Comparison of ENCODE assay signal across 11 cellular contexts in genomic region chr12:122394626-122395194, GRCh38. TPM values are rescaled to one million over a fixed set of nuclear protein-coding genes. Genes with fewer than 3 reads are reported as not detected.
DNase-seq lines count a peak whose midpoint lies in the region; ATAC-seq, FAIRE-seq and TF ChIP-seq lines count a peak whose summit lies in the region.
"Had no signal": no experiment of that assay in that cellular context is flagged by ENCODE, and none has a peak within 500 bp of the region (broad histone marks: within the 10 kb centered on the region; RNA-seq: fewer than 3 reads in every experiment).

No MANE protein-coding gene starts in this region.

- no peak overlapping the region for H2BK120ac ChIP-seq in mesenchymal stem cell (ENCODE audit: low read depth, low read length)

- H3K4me3 ChIP-seq in endothelial cell of umbilical vein (replicated peaks in 1 of 3; ENCODE audit: insufficient read depth in 1 of 3, low read depth in 1 of 3, low read length in 3 of 3) (no peak overlapping the region), mesenchymal stem cell (ENCODE audit: insufficient read depth in 1 of 2, low read depth in 1 of 2, low read length in 2 of 2) (peak overlapping the region in 1 of 2 experiments; percentile 65), thyroid gland (replicated peaks in 1 of 3) (no peak overlapping the region)

- H2AFZ ChIP-seq in endothelial cell of umbilical vein (ENCODE audit: low read depth, low read length) (no peak overlapping the region), mesenchymal stem cell (ENCODE audit: low read depth, low read length) (no peak overlapping the region)

- ATAC-seq in activated CD4-positive, alpha-beta T cell treated with anti-CD3 and anti-CD28 coated beads for 36 hours = no peak
- ATAC-seq in HG03432 (IDR thresholded peaks at IDR 0.05; ENCODE audit: unreplicated experiment) = no peak
- ATAC-seq in HG03159 (IDR thresholded peaks at IDR 0.05; ENCODE audit: unreplicated experiment) = no peak

- H3K9ac ChIP-seq in endothelial cell of umbilical vein (replicated peaks; ENCODE audit: extremely low read depth, insufficient read depth, low read length) (no peak overlapping the region), mesenchymal stem cell (ENCODE audit: low read length) (peak overlapping the region; percentile 93)

- H3K36me3 Mint-ChIP-seq in activated CD4-positive, alpha-beta T cell treated with anti-CD3 and anti-CD28 coated beads for 36 hours (ENCODE audit: low read depth) = peaks cover 8% of the 10 kb centered on the region
- H3K36me3 Mint-ChIP-seq in activated CD4-positive, alpha-beta T cell treated with anti-CD3 and anti-CD28 coated beads, Interleukin-2, amount 10 ng/mL, durations not matched to agents 7 days and 5 days (ENCODE audit: low read depth) = peaks cover 9% of the 10 kb centered on the region

- no peak overlapping the region for H4K8ac ChIP-seq in mesenchymal stem cell (ENCODE audit: low read length)

- H3K4me1 ChIP-seq in endothelial cell of umbilical vein (ENCODE audit: control insufficient read depth, extremely low read depth, insufficient read depth, low read length) (peaks cover 12% of the 10 kb centered on the region), mesenchymal stem cell (ENCODE audit: control insufficient read depth, insufficient read depth, low read depth, low read length) (peaks cover 1% of the 10 kb centered on the region), thyroid gland (peaks cover 5 to 31% of the 10 kb centered on the region in 2 donors)

- no peak overlapping the region for H3K23ac ChIP-seq in mesenchymal stem cell (ENCODE audit: low read length in 2 of 2)

- H4K91ac ChIP-seq in mesenchymal stem cell (ENCODE audit: low read length) = no peak overlapping the region

- TF ChIP-seq POLR2A in endothelial cell of umbilical vein (IDR thresholded peaks at IDR 0.05; ENCODE audit: low read depth, low read length) = no peak
- TF ChIP-seq POLR2A in thyroid gland (IDR thresholded peaks at IDR 0.05) = no peak

- no peak for TF ChIP-seq CTCF in endothelial cell of umbilical vein (IDR thresholded peaks at IDR 0.05; ENCODE audit: extremely low read depth in 1 of 2, insufficient read depth in 1 of 2, low read depth in 1 of 2, low read length in 2 of 2)
- TF ChIP-seq CTCF in thyroid gland (IDR thresholded peaks at IDR 0.05) = no peak

- DNase-seq in activated CD4-positive, alpha-beta T cell treated with anti-CD3 and anti-CD28 coated beads for 36 hours = no peak
- no peak for DNase-seq in activated CD4-positive, alpha-beta T cell treated with anti-CD3 and anti-CD28 coated beads, Interleukin-2, amount 10 ng/mL, durations not matched to agents 7 days and 5 days
- DNase-seq in endothelial cell of umbilical vein (ENCODE audit: low read depth, low spot score) (no peak), mesenchymal stem cell (no peak), thyroid gland (no peak), Ammon's horn (ENCODE audit: low spot score) (no peak)
- DNase-seq: DMS 273 treated with DMSO at 0.1 percent for 48 hours, midbrain, NCI-H1048 had no signal

- peak; percentile 33 for FAIRE-seq in endothelial cell of umbilical vein (lab: Jason Lieb, UNC)

- H3K36me3 ChIP-seq in endothelial cell of umbilical vein (ENCODE audit: control insufficient read depth in 2 of 2, extremely low read depth in 1 of 2, insufficient read depth in 2 of 2, low read length in 2 of 2) (no peaks in the 10 kb centered on the region), mesenchymal stem cell (ENCODE audit: control insufficient read depth in 1 of 2, insufficient read depth in 2 of 2, low read depth in 1 of 2, low read length in 2 of 2) (peaks cover 3 to 5% of the 10 kb centered on the region in 2 experiments), thyroid gland (no peaks in the 10 kb centered on the region)

- dilution Hi-C loops in endothelial cell of umbilical vein (cut with MboI; ENCODE audit: extremely low pct_ligation_motif_present, low sequenced_read_pairs) = no loop called here

- no peak overlapping the region for H2BK12ac ChIP-seq in mesenchymal stem cell (ENCODE audit: low read length in 2 of 2)

- 98% methylated on average over 13 of the region's 15 CpGs for WGBS in mesenchymal stem cell
- 88 to 91% methylated on average over 14 of the region's 15 CpGs for WGBS in thyroid gland, 2 donors

- no peak overlapping the region for H2AK5ac ChIP-seq in mesenchymal stem cell (ENCODE audit: low read length, severe bottlenecking)

- intact Hi-C loops in activated CD4-positive, alpha-beta T cell treated with anti-CD3 and anti-CD28 coated beads for 36 hours (cut with DNase I, micrococcal nuclease) = loop anchor here in 1 of 2 experiments (10.0 kb wide), 1 partner anchor 360 kb away; the partner anchor contains the start of gene DENR
- intact Hi-C loops in endothelial cell of umbilical vein (cut with micrococcal nuclease) = no loop called here
- intact Hi-C loops in thyroid gland (cut with DNase I) = loop anchor here (5.0 kb wide), 1 partner anchor 78 kb away; no protein-coding TSS in a partner anchor

- POLR2A ChIA-PET in activated CD4-positive, alpha-beta T cell treated with anti-CD3 and anti-CD28 coated beads for 36 hours (lab: Charles Lee) = no interaction called here
- POLR2A ChIA-PET in activated CD4-positive, alpha-beta T cell treated with anti-CD3 and anti-CD28 coated beads, Interleukin-2, amount 10 ng/mL, durations not matched to agents 7 days and 5 days (lab: Charles Lee) = interaction anchor here (0.6 kb wide), 1 partner anchor 500 kb away, joined by 4 read pairs; no protein-coding TSS in a partner anchor
- POLR2A ChIA-PET in endothelial cell of umbilical vein (lab: Charles Lee) = no interaction called here

- peaks cover 27% of the 10 kb centered on the region for H3K4me1 Mint-ChIP-seq in activated CD4-positive, alpha-beta T cell treated with anti-CD3 and anti-CD28 coated beads for 36 hours
- peaks cover 36% of the 10 kb centered on the region for H3K4me1 Mint-ChIP-seq in activated CD4-positive, alpha-beta T cell treated with anti-CD3 and anti-CD28 coated beads, Interleukin-2, amount 10 ng/mL, durations not matched to agents 7 days and 5 days

- H3K9me3 Mint-ChIP-seq in activated CD4-positive, alpha-beta T cell treated with anti-CD3 and anti-CD28 coated beads for 36 hours (ENCODE audit: low read depth) = no peaks in the 10 kb centered on the region
- no peaks in the 10 kb centered on the region for H3K9me3 Mint-ChIP-seq in activated CD4-positive, alpha-beta T cell treated with anti-CD3 and anti-CD28 coated beads, Interleukin-2, amount 10 ng/mL, durations not matched to agents 7 days and 5 days

- H3K4ac ChIP-seq in mesenchymal stem cell (ENCODE audit: low read depth in 1 of 2, low read length in 2 of 2) = no peak overlapping the region

- peak overlapping the region; percentile 11 for H3K27ac Mint-ChIP-seq in activated CD4-positive, alpha-beta T cell treated with anti-CD3 and anti-CD28 coated beads for 36 hours
- no peak overlapping the region for H3K27ac Mint-ChIP-seq in activated CD4-positive, alpha-beta T cell treated with anti-CD3 and anti-CD28 coated beads, Interleukin-2, amount 10 ng/mL, durations not matched to agents 7 days and 5 days

- no peak overlapping the region for H2BK15ac ChIP-seq in mesenchymal stem cell (ENCODE audit: low read depth, poor library complexity, severe bottlenecking)

- H3K27me3 ChIP-seq in endothelial cell of umbilical vein (ENCODE audit: control insufficient read depth in 2 of 2, insufficient read depth in 2 of 2, low read length in 2 of 2) = no peaks in the 10 kb centered on the region
- no peaks in the 10 kb centered on the region for H3K27me3 ChIP-seq in mesenchymal stem cell (ENCODE audit: control insufficient read depth in 1 of 2, insufficient read depth in 1 of 2, low read length in 2 of 2)
- H3K27me3 ChIP-seq in thyroid gland = no peaks in the 10 kb centered on the region

- H3K14ac ChIP-seq in mesenchymal stem cell (ENCODE audit: low read length in 2 of 2) = no peak overlapping the region

- CTCF ChIA-PET in activated CD4-positive, alpha-beta T cell treated with anti-CD3 and anti-CD28 coated beads for 36 hours (lab: Charles Lee) = interaction anchor here (10.3 kb wide), 1 partner anchor 77 kb away, joined by 228 read pairs; no protein-coding TSS in a partner anchor
- CTCF ChIA-PET in activated CD4-positive, alpha-beta T cell treated with anti-CD3 and anti-CD28 coated beads, Interleukin-2, amount 10 ng/mL, durations not matched to agents 7 days and 5 days (lab: Charles Lee) = interaction anchor here (0.6 to 1.1 kb wide), 4 partner anchors 26 to 370 kb away, joined by 3 to 4 read pairs (median 4); no protein-coding TSS in a partner anchor
- CTCF ChIA-PET in endothelial cell of umbilical vein (lab: Charles Lee) = interaction anchor here (0.8 to 2.0 kb wide), 4 partner anchors 12 to 77 kb away, joined by 3 to 25 read pairs (median 4); partner anchors contain the start of gene CLIP1

- no peak overlapping the region for H3K4me3 Mint-ChIP-seq in activated CD4-positive, alpha-beta T cell treated with anti-CD3 and anti-CD28 coated beads for 36 hours
- H3K4me3 Mint-ChIP-seq in activated CD4-positive, alpha-beta T cell treated with anti-CD3 and anti-CD28 coated beads, Interleukin-2, amount 10 ng/mL, durations not matched to agents 7 days and 5 days = no peak overlapping the region

- H3K79me1 ChIP-seq in mesenchymal stem cell (replicated peaks; ENCODE audit: low read length, poor library complexity, severe bottlenecking) = peaks cover 18% of the 10 kb centered on the region

- no TSS peak for BruUV-seq in endothelial cell of umbilical vein (replicated peaks; lab: Mats Ljungman, UMichigan)

- H3K9me1 ChIP-seq in endothelial cell of umbilical vein (replicated peaks; ENCODE audit: control insufficient read depth, extremely low read depth, insufficient read depth, low read length) = no peaks in the 10 kb centered on the region

- H3K27ac ChIP-seq in endothelial cell of umbilical vein (ENCODE audit: insufficient read depth, low read depth, low read length) (peak overlapping the region; percentile 40), mesenchymal stem cell (ENCODE audit: low read length, poor library complexity, severe bottlenecking) (peak overlapping the region; percentile 40), thyroid gland (peak overlapping the region in 2 of 3 donors; percentile 0 to 34)

- H3K18ac ChIP-seq in mesenchymal stem cell (ENCODE audit: low read depth in 1 of 2, low read length in 2 of 2) = no peak overlapping the region

- H3K79me2 ChIP-seq in endothelial cell of umbilical vein (ENCODE audit: control insufficient read depth, insufficient read depth, low read length) = peaks cover 60% of the 10 kb centered on the region

- H3K9me3 ChIP-seq in endothelial cell of umbilical vein (replicated peaks; ENCODE audit: control insufficient read depth, insufficient read depth, low read length) (no peaks in the 10 kb centered on the region), mesenchymal stem cell (ENCODE audit: control insufficient read depth, low read length) (no peaks in the 10 kb centered on the region), thyroid gland (no peaks in the 10 kb centered on the region)

- no peaks in the 10 kb centered on the region for H3K27me3 Mint-ChIP-seq in activated CD4-positive, alpha-beta T cell treated with anti-CD3 and anti-CD28 coated beads for 36 hours
- H3K27me3 Mint-ChIP-seq in activated CD4-positive, alpha-beta T cell treated with anti-CD3 and anti-CD28 coated beads, Interleukin-2, amount 10 ng/mL, durations not matched to agents 7 days and 5 days = no peaks in the 10 kb centered on the region

- no peaks in the 10 kb centered on the region for H4K20me1 ChIP-seq in endothelial cell of umbilical vein (replicated peaks; ENCODE audit: control insufficient read depth, extremely low read depth, insufficient read depth, low read length)

- no peak overlapping the region for H2BK5ac ChIP-seq in mesenchymal stem cell (ENCODE audit: low read depth, low read length, poor library complexity, severe bottlenecking)

- H3K4me2 ChIP-seq in endothelial cell of umbilical vein (ENCODE audit: insufficient read depth, low read length) = no peak overlapping the region
- peak overlapping the region; percentile 29 for H3K4me2 ChIP-seq in mesenchymal stem cell (ENCODE audit: low read length, poor library complexity, severe bottlenecking)

RNA-seq across cellular contexts. Expression of gene CLIP1, which starts 27.8 kb away (rescaled TPM):
- 10 to 100 TPM; 53.9 to 58.6 TPM for total RNA-seq in activated CD4-positive, alpha-beta T cell treated with anti-CD3 and anti-CD28 coated beads for 36 hours
- total RNA-seq in activated CD4-positive, alpha-beta T cell treated with anti-CD3 and anti-CD28 coated beads, Interleukin-2, amount 10 ng/mL, durations not matched to agents 7 days and 5 days = 10 to 100 TPM; 75.6 to 76.5 TPM
- total RNA-seq in endothelial cell of umbilical vein (71.0 and 84.3 TPM in 2 replicates), thyroid gland (100 to 1,000 TPM; 118 to 189 (median 143) TPM)
- 56.5 and 58.8 TPM in 2 replicates for polyA plus RNA-seq in endothelial cell of umbilical vein
- polyA plus RNA-seq in endothelial cell of umbilical vein (2011; cell fraction: cytosol; rRNA removed) = 49.1 and 55.8 TPM in 2 replicates
- polyA plus RNA-seq in endothelial cell of umbilical vein (2011; cell fraction: nucleus; rRNA removed) = 102 and 111 TPM in 2 replicates
- 48.5 and 54.6 TPM in 2 replicates for polyA plus RNA-seq in endothelial cell of umbilical vein (2012)
- polyA minus RNA-seq in endothelial cell of umbilical vein = 134 and 157 TPM in 2 replicates
- 31.1 TPM for polyA minus RNA-seq in endothelial cell of umbilical vein (2011; cell fraction: cytosol; rRNA and poly(A)+ RNA removed)
- polyA minus RNA-seq in endothelial cell of umbilical vein (2011; cell fraction: nucleus; rRNA and poly(A)+ RNA removed) = 80.5 and 107 TPM in 2 replicates
- polyA plus RNA-seq in mesenchymal stem cell (2013, experiment 1 of 2) = 49.0 TPM
- 49.6 TPM for polyA plus RNA-seq in mesenchymal stem cell (2013, experiment 2 of 2)
